Comparison of ENCODE assay signal across 21 cellular contexts in genomic region chr7:1952781-1953180, GRCh38.
"Had no signal": no experiment of that assay in that cellular context is flagged by ENCODE, and none has a peak within 500 bp of the region (broad histone marks: within the 10 kb centered on the region; RNA-seq: fewer than 3 reads in every experiment).

No MANE protein-coding gene starts in this region.

- ATAC-seq: effector memory CD8-positive, alpha-beta T cell; gastrocnemius medialis; heart right ventricle; left colon; left ventricle myocardium superior; naive thymus-derived CD8-positive, alpha-beta T cell; pancreas; sciatic nerve; stimulated activated naive B cell treated with anti-CD40 and anti-IgM and Interleukin-4, amounts not matched to agents 10 μg/mL and 1 μg/mL and 100 μg/mL, for 72 hours; stimulated activated naive CD8-positive, alpha-beta T cell treated with anti-CD3 and anti-CD28 coated beads, Interleukin-15, amount 100 ng/mL, for 72 hours; upper lobe of right lung had no signal

- H3K27me3 ChIP-seq: esophagus muscularis mucosa, gastrocnemius medialis, heart right ventricle, pancreas, testis, tibial nerve, upper lobe of right lung had no signal

- H3K4me3 ChIP-seq: esophagus muscularis mucosa, gastrocnemius medialis, heart right ventricle, pancreas, prostate gland, testis, tibial nerve, upper lobe of right lung had no signal

- H3K27ac ChIP-seq: epithelial cell of prostate, esophagus muscularis mucosa, gastrocnemius medialis, heart right ventricle, pancreas, prostate gland, testis, tibial nerve, upper lobe of right lung had no signal

- FAIRE-seq: pancreas had no signal

- DNase-seq: effector memory CD8-positive, alpha-beta T cell; gastrocnemius medialis; islet precursor cell; left colon; naive thymus-derived CD8-positive, alpha-beta T cell; occipital lobe; retina; stimulated activated CD4-positive, alpha-beta T cell treated with anti-CD3 and anti-CD28 coated beads, Interleukin-2, amount 100 ng/mL, for 24 hours; stimulated activated CD4-positive, alpha-beta T cell treated with anti-CD3 and anti-CD28 coated beads, Interleukin-4, amount 100 ng/mL, for 4 hours; stimulated activated naive B cell treated with anti-CD40 and anti-IgM and Interleukin-4, amounts not matched to agents 10 μg/mL and 1 μg/mL and 100 μg/mL, for 72 hours; stimulated activated naive CD8-positive, alpha-beta T cell treated with anti-CD3 and anti-CD28 coated beads, Interleukin-15, amount 100 ng/mL, for 72 hours; testis; upper lobe of right lung had no signal

- H3K36me3 ChIP-seq: gastrocnemius medialis, pancreas, prostate gland had no signal

- H3K9me3 ChIP-seq: esophagus muscularis mucosa, gastrocnemius medialis, heart right ventricle, pancreas, prostate gland, testis, tibial nerve, upper lobe of right lung had no signal

- H3K4me1 ChIP-seq: pancreas, prostate gland, tibial nerve had no signal
